1 cellular context compared by ENCODE assay signal in genomic region chr12:107803092-107803491, GRCh38.
TF ChIP-seq lines count a peak whose summit lies in the region.

No MANE protein-coding gene starts in this region.

TF ChIP-seq in GM23338, 12 proteins besides CTCF, POLR2A, EP300 and RAD21 (continued from another document):
- TF ChIP-seq ZNF462 (CRISPR knock-in tag; IDR thresholded peaks at IDR 0.05) (no peak), POLR2AphosphoS5 (IDR thresholded peaks at IDR 0.05; ENCODE audit: low read depth) (no peak), EZH2 (IDR thresholded peaks at IDR 0.05; ENCODE audit: low read depth, unreplicated experiment) (no peak), ZNF331 (CRISPR knock-in tag; IDR thresholded peaks at IDR 0.05; ENCODE audit: low read depth) (no peak), ETS1 (IDR thresholded peaks at IDR 0.05) (no peak), EZH2phosphoT487 (IDR thresholded peaks at IDR 0.05; ENCODE audit: unreplicated experiment) (no peak), CREB1 (CRISPR knock-in tag; IDR thresholded peaks at IDR 0.05; ENCODE audit: low read depth) (no peak), JUNB (IDR thresholded peaks at IDR 0.05; ENCODE audit: unreplicated experiment) (no peak), STAT1 (IDR thresholded peaks at IDR 0.05; ENCODE audit: unreplicated experiment) (no peak), ZNF114 (CRISPR knock-in tag; IDR thresholded peaks at IDR 0.05) (no peak), NANOG (IDR thresholded peaks at IDR 0.05; ENCODE audit: borderline replicate concordance) (no peak)
TF ChIP-seq in GM23338: peak in this region for 0.
